Comparison of ENCODE assay signal across 1 cellular context in genomic region chr11:2929511-2929879, GRCh38.
TF ChIP-seq lines count a peak whose summit lies in the region.

No MANE protein-coding gene starts in this region.

TF ChIP-seq in SK-N-SH treated with all-trans-retinoic acid at 6 μM for 48 hours, 23 proteins besides CTCF, POLR2A, EP300 and RAD21 (continued from another document):
- no peak for TF ChIP-seq CSRNP3 (CRISPR knock-in tag; IDR thresholded peaks at IDR 0.05)
- no peak for TF ChIP-seq CREB5 (CRISPR knock-in tag; IDR thresholded peaks at IDR 0.05; ENCODE audit: low read depth)
- TF ChIP-seq CSDC2 (CRISPR knock-in tag; IDR thresholded peaks at IDR 0.05): no peak
- no peak for TF ChIP-seq ARNTL (CRISPR knock-in tag; IDR thresholded peaks at IDR 0.05; ENCODE audit: borderline replicate concordance, low read depth)
